Comparison of ENCODE assay signal across 8 cellular contexts in the genomic region with DNA sequence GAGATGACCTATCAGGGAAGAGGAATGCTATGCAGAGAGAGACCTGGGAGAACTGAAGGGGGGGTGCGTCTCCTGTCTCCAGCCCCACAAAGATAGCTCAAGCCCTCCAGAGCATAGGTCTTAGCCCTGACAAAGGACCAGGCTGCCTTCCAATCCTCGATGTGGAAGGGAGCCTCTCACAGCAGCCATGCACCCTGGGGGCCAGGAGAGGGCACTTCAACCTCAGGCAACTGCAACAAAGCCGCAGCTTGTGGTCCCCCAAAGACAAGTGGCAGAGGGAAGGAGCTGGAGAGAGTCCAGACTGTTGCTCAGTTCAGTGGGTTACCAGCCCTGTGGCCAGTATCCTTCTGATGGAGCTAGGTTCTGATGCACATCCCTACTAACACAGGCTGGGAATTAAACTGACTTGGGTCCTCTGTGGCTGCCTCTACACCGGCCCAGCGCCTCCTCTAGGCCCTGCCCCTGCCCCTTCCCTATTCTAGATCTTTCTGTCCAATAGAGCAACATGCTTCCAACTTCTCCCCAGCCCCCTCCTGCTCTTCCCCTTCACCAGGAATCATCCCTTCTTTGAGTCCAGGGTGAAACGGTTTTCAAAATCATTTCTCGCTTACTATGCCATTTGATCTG.
DNase-seq lines count a peak whose midpoint lies in the region; ATAC-seq and TF ChIP-seq lines count a peak whose summit lies in the region.

No MANE protein-coding gene starts in this region.

- peak; percentile 18 for DNase-seq in DND-41
- peak; percentile 45 for DNase-seq in MG63
- peak; percentile 15 for DNase-seq in Panc1 (ENCODE audit: low read depth, low spot score)
- peak; percentile 94 for DNase-seq in endodermal cell
- DNase-seq in mesenchymal stem cell, result peak; percentile 12
- DNase-seq in vagina (ENCODE audit: extremely low spot score in 2 of 2), result no peak
- no peak for DNase-seq in NCI-H226

- no peak overlapping the region for H3K4ac ChIP-seq in mesenchymal stem cell (ENCODE audit: low read depth in 1 of 2, low read length in 2 of 2)

- intact Hi-C loops in Panc1 (cut with micrococcal nuclease; ENCODE audit: unreplicated experiment) (loop anchor here (2.0 to 10.0 kb wide), 2 partner anchors 126 to 1762 kb away; no protein-coding TSS in a partner anchor), vagina (cut with DNase I) (no loop called here)

- no peaks in the 10 kb centered on the region for H3K79me1 ChIP-seq in mesenchymal stem cell (replicated peaks; ENCODE audit: low read length, poor library complexity, severe bottlenecking)

- no peak overlapping the region for H4K8ac ChIP-seq in mesenchymal stem cell (ENCODE audit: low read length)

- H2AFZ ChIP-seq in DND-41 (ENCODE audit: low read depth, low read length) (no peak overlapping the region), mesenchymal stem cell (ENCODE audit: low read depth, low read length) (no peak overlapping the region)

- H2BK5ac ChIP-seq in mesenchymal stem cell (ENCODE audit: low read depth, low read length, poor library complexity, severe bottlenecking), result no peak overlapping the region

- no peak overlapping the region for H3K18ac ChIP-seq in mesenchymal stem cell (ENCODE audit: low read depth in 1 of 2, low read length in 2 of 2)

- H3K36me3 ChIP-seq in DND-41 (ENCODE audit: insufficient read depth, low read length), result no peaks in the 10 kb centered on the region
- H3K36me3 ChIP-seq in MG63, result no peaks in the 10 kb centered on the region
- no peaks in the 10 kb centered on the region for H3K36me3 ChIP-seq in Panc1 (ENCODE audit: control insufficient read depth, insufficient read depth, low read length)
- H3K36me3 ChIP-seq in endodermal cell (ENCODE audit: control insufficient read depth, insufficient read depth, low read length), result no peaks in the 10 kb centered on the region
- H3K36me3 ChIP-seq in mesenchymal stem cell (ENCODE audit: control insufficient read depth in 1 of 2, insufficient read depth in 2 of 2, low read depth in 1 of 2, low read length in 2 of 2), result no peaks in the 10 kb centered on the region
- no peaks in the 10 kb centered on the region for H3K36me3 ChIP-seq in vagina

- H3K36me3 Mint-ChIP-seq in endodermal cell (ENCODE audit: low read depth), result no peaks in the 10 kb centered on the region

- 0 to 54% methylated on average over 1 to 7 of the region's 7 CpGs for WGBS in endodermal cell (ENCODE audit: insufficient coverage in 1 of 2, insufficient read length in 1 of 2), 2 experiments
- 26% methylated on average over 5 of the region's 7 CpGs for WGBS in mesenchymal stem cell

- no peak overlapping the region for H2BK12ac ChIP-seq in mesenchymal stem cell (ENCODE audit: low read length in 2 of 2)

- H2BK120ac ChIP-seq in mesenchymal stem cell (ENCODE audit: low read depth, low read length), result no peak overlapping the region

- CTCF ChIA-PET in Panc1 (lab: Charles Lee), result interaction anchor here (0.6 kb wide), 1 partner anchor 105 kb away, joined by 4 read pairs; no protein-coding TSS in a partner anchor

- H4K20me1 ChIP-seq in DND-41 (ENCODE audit: insufficient read depth, low read length), result no peaks in the 10 kb centered on the region

- no peak overlapping the region for H3K4me3 ChIP-seq in DND-41 (ENCODE audit: low read depth in 1 of 2, low read length in 2 of 2)
- H3K4me3 ChIP-seq in MG63, result no peak overlapping the region
- no peak overlapping the region for H3K4me3 ChIP-seq in Panc1 (ENCODE audit: low read depth in 2 of 2, low read length in 2 of 2)
- H3K4me3 ChIP-seq in endodermal cell (ENCODE audit: low read length), result no peak overlapping the region
- no peak overlapping the region for H3K4me3 ChIP-seq in mesenchymal stem cell (ENCODE audit: insufficient read depth in 1 of 2, low read depth in 1 of 2, low read length in 2 of 2)
- H3K4me3 ChIP-seq in vagina, result no peak overlapping the region

- H3K4me1 Mint-ChIP-seq in endodermal cell, result no peaks in the 10 kb centered on the region

- H3K9me3 Mint-ChIP-seq in endodermal cell, result no peaks in the 10 kb centered on the region

- in situ Hi-C loops in Panc1 (cut with HindIII; ENCODE audit: low pct_unique_long_range_greater_than_20kb, low sequenced_read_pairs), result no loop called here

- no peaks in the 10 kb centered on the region for H3K9me3 ChIP-seq in DND-41 (ENCODE audit: insufficient read depth, low read length, severe bottlenecking)
- no peaks in the 10 kb centered on the region for H3K9me3 ChIP-seq in MG63
- no peaks in the 10 kb centered on the region for H3K9me3 ChIP-seq in Panc1 (ENCODE audit: control insufficient read depth, insufficient read depth, low read depth, low read length)
- no peaks in the 10 kb centered on the region for H3K9me3 ChIP-seq in endodermal cell (ENCODE audit: control insufficient read depth, low read length)
- no peaks in the 10 kb centered on the region for H3K9me3 ChIP-seq in mesenchymal stem cell (ENCODE audit: control insufficient read depth, low read length)
- no peaks in the 10 kb centered on the region for H3K9me3 ChIP-seq in vagina

- no peak overlapping the region for H3K23ac ChIP-seq in mesenchymal stem cell (ENCODE audit: low read length in 2 of 2)

- no peak overlapping the region for H4K91ac ChIP-seq in mesenchymal stem cell (ENCODE audit: low read length)

- H2AK5ac ChIP-seq in mesenchymal stem cell (ENCODE audit: low read length, severe bottlenecking), result no peak overlapping the region

- H3K27me3 ChIP-seq in DND-41 (ENCODE audit: insufficient read depth, low read length, poor library complexity) (no peaks in the 10 kb centered on the region), MG63 (no peaks in the 10 kb centered on the region), Panc1 (ENCODE audit: control insufficient read depth, insufficient read depth, low read length) (no peaks in the 10 kb centered on the region; the same call in 1 of the 2 replicates), endodermal cell (ENCODE audit: control insufficient read depth, insufficient read depth, low read length, poor library complexity, severe bottlenecking) (no peaks in the 10 kb centered on the region), mesenchymal stem cell (ENCODE audit: control insufficient read depth in 1 of 2, insufficient read depth in 1 of 2, low read length in 2 of 2) (peaks cover 6 to 20% of the 10 kb centered on the region in 2 experiments), vagina (no peaks in the 10 kb centered on the region)

- TF ChIP-seq CTCF in DND-41 (IDR thresholded peaks at IDR 0.05; ENCODE audit: borderline replicate concordance, extremely low read depth, low read length, poor library complexity, severe bottlenecking) (peak; percentile 63), Panc1 (IDR thresholded peaks at IDR 0.05) (peak; percentile 79), endodermal cell (conservative IDR thresholded peaks at IDR 0.05) (peak; percentile 95), vagina (IDR thresholded peaks at IDR 0.05) (peak in 2 of 3 experiments; percentile 23 to 50)

- POLR2A ChIA-PET in Panc1 (lab: Charles Lee), result interaction anchor here (0.6 kb wide), 1 partner anchor 273 kb away, joined by 17 read pairs; no protein-coding TSS in a partner anchor

- H2BK15ac ChIP-seq in mesenchymal stem cell (ENCODE audit: low read depth, poor library complexity, severe bottlenecking), result no peak overlapping the region

- no peak overlapping the region for H3K9ac ChIP-seq in DND-41 (ENCODE audit: low read depth, low read length)
- no peak overlapping the region for H3K9ac ChIP-seq in endodermal cell (ENCODE audit: extremely low read depth, low read length, poor library complexity, severe bottlenecking)
- H3K9ac ChIP-seq in mesenchymal stem cell (ENCODE audit: low read length), result no peak overlapping the region

- no peak overlapping the region for H3K27ac Mint-ChIP-seq in endodermal cell

- no peaks in the 10 kb centered on the region for H3K79me2 ChIP-seq in DND-41 (ENCODE audit: insufficient read depth, low read length)

- no peaks in the 10 kb centered on the region for H3K4me1 ChIP-seq in DND-41 (ENCODE audit: insufficient read depth, low read length)
- H3K4me1 ChIP-seq in Panc1 (ENCODE audit: control insufficient read depth, insufficient read depth, low read length), result no peaks in the 10 kb centered on the region
- no peaks in the 10 kb centered on the region for H3K4me1 ChIP-seq in endodermal cell (ENCODE audit: control insufficient read depth, insufficient read depth, low read length)
- no peaks in the 10 kb centered on the region for H3K4me1 ChIP-seq in mesenchymal stem cell (ENCODE audit: control insufficient read depth, insufficient read depth, low read depth, low read length)
- H3K4me1 ChIP-seq in vagina, result no peaks in the 10 kb centered on the region

- no peak overlapping the region for H3K4me2 ChIP-seq in DND-41 (ENCODE audit: insufficient read depth, low read length)
- no peak overlapping the region for H3K4me2 ChIP-seq in mesenchymal stem cell (ENCODE audit: low read length, poor library complexity, severe bottlenecking)

- TF ChIP-seq POLR2A in vagina (IDR thresholded peaks at IDR 0.05), result no peak

- no peaks in the 10 kb centered on the region for H3K27me3 Mint-ChIP-seq in endodermal cell (ENCODE audit: insufficient read depth)

- BruUV-seq in Panc1 (replicated peaks; lab: Mats Ljungman, UMichigan), result no TSS peak

- H3K27ac ChIP-seq in DND-41 (ENCODE audit: low read length) (no peak overlapping the region), Panc1 (ENCODE audit: low read length) (no peak overlapping the region), endodermal cell (ENCODE audit: low read depth, low read length) (no peak overlapping the region), mesenchymal stem cell (ENCODE audit: low read length, poor library complexity, severe bottlenecking) (no peak overlapping the region), vagina (no peak overlapping the region)

- ATAC-seq in DND-41 (ENCODE audit: insufficient read depth, low read depth), result peak; percentile 65; the same call in 1 of the 3 replicates
- ATAC-seq in GM21515 (IDR thresholded peaks at IDR 0.05; ENCODE audit: unreplicated experiment), result peak; percentile 66
- ATAC-seq in Panc1, result peak; percentile 93

- H3K14ac ChIP-seq in mesenchymal stem cell (ENCODE audit: low read length in 2 of 2), result no peak overlapping the region

- H3K4me3 Mint-ChIP-seq in endodermal cell, result no peak overlapping the region

Comparison
In these comparisons a context has a peak if more than half of its experiments do, and no peak if none do; other contexts are left out.
1. DNase-seq: peak in DND-41 (single experiment), MG63 (single experiment), Panc1 (single experiment), endodermal cell (single experiment) and mesenchymal stem cell (single experiment); none in vagina (0 of 2) and NCI-H226 (single experiment).
2. CTCF ChIP-seq: peak in every context shown above with its lines; median percentile 95 in endodermal cell; 79 in Panc1; 63 in DND-41; 36 in vagina.
3. Peak in every context shown above with its lines, with median percentiles within 50 percentile points of each other: ATAC-seq.